7 cellular contexts compared by ENCODE assay signal in genomic region chr16:3458852-3459361, GRCh38. TPM values are rescaled to one million over a fixed set of nuclear protein-coding genes. Genes with fewer than 3 reads are reported as not detected.
DNase-seq lines count a peak whose midpoint lies in the region; ATAC-seq, FAIRE-seq and TF ChIP-seq lines count a peak whose summit lies in the region.
"Had no signal": no experiment of that assay in that cellular context is flagged by ENCODE, and none has a peak within 500 bp of the region (broad histone marks: within the 10 kb centered on the region; RNA-seq: fewer than 3 reads in every experiment).

No MANE protein-coding gene starts in this region.

- H3K27ac ChIP-seq in pancreas, result peak overlapping the region; percentile 83 to 99 (median 95)

- no peaks in the 10 kb centered on the region for H3K9me3 Mint-ChIP-seq in dendritic cell treated with granulocyte-macrophage colony-stimulating factor and Interleukin-4, amounts not matched to agents 40 ng/mL and 50 ng/mL, for 4 days

- peak overlapping the region; percentile 85 for H3K27ac Mint-ChIP-seq in dendritic cell treated with granulocyte-macrophage colony-stimulating factor and Interleukin-4, amounts not matched to agents 40 ng/mL and 50 ng/mL, for 4 days

- ATAC-seq in pancreas, result peak; percentile 58 to 77 (median 72)
- no peak for ATAC-seq in HG02840 (IDR thresholded peaks at IDR 0.05; ENCODE audit: low FRiP score, unreplicated experiment)

- no peaks in the 10 kb centered on the region for H3K9me3 ChIP-seq in pancreas

- peaks cover 53% of the 10 kb centered on the region for H3K4me1 Mint-ChIP-seq in dendritic cell treated with granulocyte-macrophage colony-stimulating factor and Interleukin-4, amounts not matched to agents 40 ng/mL and 50 ng/mL, for 4 days (ENCODE audit: low read depth)

- H3K4me1 ChIP-seq in pancreas, result peaks cover 23 to 43% (median 39%) of the 10 kb centered on the region in 3 donors

- H3K36me3 ChIP-seq in BJ (ENCODE audit: control insufficient read depth, insufficient read depth, low read length), result peaks cover 1% of the 10 kb centered on the region; the same call in 1 of the 2 replicates
- no peaks in the 10 kb centered on the region for H3K36me3 ChIP-seq in pancreas

- TF ChIP-seq CTCF in BJ (IDR thresholded peaks at IDR 0.05; ENCODE audit: insufficient read depth, low read depth, low read length) (no peak), pancreas (IDR thresholded peaks at IDR 0.05) (no peak)

- peaks cover 13% of the 10 kb centered on the region for H3K36me3 Mint-ChIP-seq in dendritic cell treated with granulocyte-macrophage colony-stimulating factor and Interleukin-4, amounts not matched to agents 40 ng/mL and 50 ng/mL, for 4 days (ENCODE audit: low read depth)

- intact Hi-C loops in dendritic cell treated with granulocyte-macrophage colony-stimulating factor and Interleukin-4, amounts not matched to agents 40 ng/mL and 50 ng/mL, for 4 days (cut with micrococcal nuclease), result loop anchor here (5.0 kb wide), 1 partner anchor 152 kb away; the partner anchor contains the start of genes TIGD7 and ZNF75A
- intact Hi-C loops in pancreas (cut with DNase I), result no loop called here

- POLR2A ChIA-PET in BJ (lab: Charles Lee), result no interaction called here

- H3K27me3 ChIP-seq in BJ (ENCODE audit: control insufficient read depth, insufficient read depth, low read length) (no peaks in the 10 kb centered on the region), pancreas (no peaks in the 10 kb centered on the region)

- DNase-seq in BJ (ENCODE audit: low read depth) (no peak), HT-29 (ENCODE audit: low spot score) (peak; percentile 84), pancreas (peak in 3 of 6 donors; percentile 52 to 66 (median 65)), UCSD-AML1 (lab: John Stamatoyannopoulos, UW; ENCODE audit: unreplicated experiment) (no peak)

- 1 to 2% methylated on average over 10 of the region's 10 CpGs for WGBS in pancreas, 2 donors

- peak overlapping the region; percentile 97 for H3K4me3 ChIP-seq in BJ (ENCODE audit: low read depth, low read length)
- H3K4me3 ChIP-seq in pancreas, result peak overlapping the region; percentile 58 to 89 (median 73)

- H3K4me3 Mint-ChIP-seq in dendritic cell treated with granulocyte-macrophage colony-stimulating factor and Interleukin-4, amounts not matched to agents 40 ng/mL and 50 ng/mL, for 4 days, result peak overlapping the region; percentile 85

- CTCF ChIA-PET in BJ (lab: Yijun Ruan, JAX), result no interaction called here

- no peaks in the 10 kb centered on the region for H3K27me3 Mint-ChIP-seq in dendritic cell treated with granulocyte-macrophage colony-stimulating factor and Interleukin-4, amounts not matched to agents 40 ng/mL and 50 ng/mL, for 4 days

- peak; percentile 82 for FAIRE-seq in pancreas (lab: Jason Lieb, UNC)

RNA-seq across cellular contexts. Expression of gene NAA60, which starts 15.4 kb away (rescaled TPM):
- 21.7 and 30.7 TPM in 2 replicates for polyA plus RNA-seq in BJ (2011; rRNA removed)
- polyA minus RNA-seq in BJ (2011; rRNA and poly(A)+ RNA removed), result 23.6 and 24.9 TPM in 2 replicates
- 19.4 and 20.3 TPM in 2 replicates for total RNA-seq in HT-29 (2014; rRNA removed; shearing (Covaris generic))
- total RNA-seq in pancreas, result 10 to 100 TPM; 22.8 to 32.4 (median 24.9) TPM
- polyA plus RNA-seq in pancreas, result 10 to 100 TPM; 39.3 to 41.4 TPM

RNA-seq across cellular contexts. Expression of gene ZNF597, which starts 15.6 kb away (rescaled TPM):
- polyA plus RNA-seq in BJ (2011; rRNA removed) (0.93 and 1.5 TPM in 2 replicates), pancreas (1 to 10 TPM in 1 of 2 donors, under 1 TPM in 1; 0.53 to 1.0 TPM)
- 1.4 and 2.0 TPM in 2 replicates for polyA minus RNA-seq in BJ (2011; rRNA and poly(A)+ RNA removed)
- 0.76 and 1.2 TPM in 2 replicates for total RNA-seq in HT-29 (2014; rRNA removed; shearing (Covaris generic))
- 1 to 10 TPM in 3 of 6 donors, under 1 TPM in 3; 0.79 to 1.6 (median 0.99) TPM for total RNA-seq in pancreas

RNA-seq across cellular contexts. Expression of gene C16orf90, which starts 36.4 kb away (rescaled TPM):
- polyA plus RNA-seq in BJ (2011; rRNA removed) (not detected in 2 replicates), pancreas (not detected)
- polyA minus RNA-seq in BJ (2011; rRNA and poly(A)+ RNA removed), result 0.26 TPM in 1 of 2 replicates, not detected in the other
- not detected in 2 replicates for total RNA-seq in HT-29 (2014; rRNA removed; shearing (Covaris generic))
- not detected for total RNA-seq in pancreas
- total RNA-seq: LHCN-M2 had no signal

RNA-seq across cellular contexts. Expression of gene CLUAP1, which starts 41.9 kb away (rescaled TPM):
- polyA plus RNA-seq in BJ (2011; rRNA removed) (14.7 and 27.0 TPM in 2 replicates), pancreas (1 to 10 TPM; 6.8 to 6.9 TPM)
- polyA minus RNA-seq in BJ (2011; rRNA and poly(A)+ RNA removed), result 9.7 and 12.6 TPM in 2 replicates
- 1.1 and 2.1 TPM in 2 replicates for total RNA-seq in HT-29 (2014; rRNA removed; shearing (Covaris generic))
- total RNA-seq in pancreas, result 10 to 100 TPM in 5 of 6 donors, 1 to 10 TPM in 1; 9.9 to 19.1 (median 11.0) TPM

RNA-seq across cellular contexts. Expression of gene ZNF174, which starts 57.9 kb away (rescaled TPM):
- polyA plus RNA-seq in BJ (2011; rRNA removed) (10.0 and 10.6 TPM in 2 replicates), pancreas (1 to 10 TPM; 3.5 to 4.2 TPM)
- polyA minus RNA-seq in BJ (2011; rRNA and poly(A)+ RNA removed), result 4.6 and 7.5 TPM in 2 replicates
- total RNA-seq in HT-29 (2014; rRNA removed; shearing (Covaris generic)), result 6.6 and 13.9 TPM in 2 replicates
- total RNA-seq in pancreas, result 1 to 10 TPM; 2.2 to 5.1 (median 3.3) TPM
